Comparison of ENCODE assay signal across 8 cellular contexts in the genomic region with DNA sequence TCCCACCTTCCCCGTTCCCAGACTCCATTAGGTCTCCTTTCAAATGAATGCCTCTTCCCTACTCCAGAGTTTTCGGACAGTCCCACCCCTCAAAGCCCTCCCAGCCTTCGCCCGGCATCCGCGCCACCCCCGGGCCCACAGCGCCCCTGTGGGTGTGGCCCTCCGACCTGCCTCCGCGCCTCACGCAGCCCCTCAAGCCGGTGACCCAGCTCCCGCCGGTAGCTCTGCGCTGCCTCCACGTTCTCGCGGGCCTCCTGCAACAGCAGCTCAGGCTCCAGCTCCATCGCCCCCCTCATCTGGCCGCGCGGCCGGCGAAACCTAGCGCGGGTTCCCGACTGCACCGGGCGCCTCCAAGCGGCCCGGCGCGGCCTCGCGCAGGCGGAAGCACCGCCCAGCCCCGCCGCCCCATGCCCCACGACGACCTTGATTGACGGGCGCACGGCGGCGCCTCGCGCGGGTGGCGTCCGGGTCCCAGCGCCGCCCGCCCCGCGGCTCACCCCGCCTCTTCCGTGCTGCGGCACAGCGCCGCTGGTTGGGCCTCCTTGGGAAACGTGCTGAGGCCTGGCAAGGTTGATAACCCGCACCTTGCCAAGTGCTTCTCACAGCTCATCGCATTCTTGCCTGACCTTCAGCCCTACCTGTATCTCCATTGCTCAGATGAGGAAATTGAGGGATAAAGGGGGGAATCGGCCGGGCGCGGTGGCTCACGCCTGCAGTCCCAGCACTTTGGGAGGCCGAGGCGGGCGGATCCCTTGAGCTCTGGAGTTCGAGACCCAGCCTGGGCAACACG. TPM values are rescaled to one million over a fixed set of nuclear protein-coding genes. Genes with fewer than 3 reads are reported as not detected.
DNase-seq lines count a peak whose midpoint lies in the region; ATAC-seq, FAIRE-seq and TF ChIP-seq lines count a peak whose summit lies in the region.

A gene with protein sequence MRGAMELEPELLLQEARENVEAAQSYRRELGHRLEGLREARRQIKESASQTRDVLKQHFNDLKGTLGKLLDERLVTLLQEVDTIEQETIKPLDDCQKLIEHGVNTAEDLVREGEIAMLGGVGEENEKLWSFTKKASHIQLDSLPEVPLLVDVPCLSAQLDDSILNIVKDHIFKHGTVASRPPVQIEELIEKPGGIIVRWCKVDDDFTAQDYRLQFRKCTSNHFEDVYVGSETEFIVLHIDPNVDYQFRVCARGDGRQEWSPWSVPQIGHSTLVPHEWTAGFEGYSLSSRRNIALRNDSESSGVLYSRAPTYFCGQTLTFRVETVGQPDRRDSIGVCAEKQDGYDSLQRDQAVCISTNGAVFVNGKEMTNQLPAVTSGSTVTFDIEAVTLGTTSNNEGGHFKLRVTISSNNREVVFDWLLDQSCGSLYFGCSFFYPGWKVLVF (minus strand): TSS at position 337 of the 790 bp plus-strand sequence. CDS start 41 bp downstream, at position 296.

- H3K18ac ChIP-seq in H1 (ENCODE audit: extremely low read depth, low read length) (peak within 1 kb of the TSS; percentile 97), mesendoderm (ENCODE audit: low read length) (peak within 1 kb of the TSS; percentile 72)

- peak within 1 kb of the TSS; percentile 42 for H3K56ac ChIP-seq in H1 (replicated peaks; ENCODE audit: insufficient read length, low read depth, low read length)
- peak within 1 kb of the TSS; percentile 100 for H3K56ac ChIP-seq in mesendoderm (ENCODE audit: low read length)

- no peaks in the 10 kb centered on the region for H3K27me3 ChIP-seq in H1 (replicated peaks in 1 of 4; ENCODE audit: control insufficient read depth in 3 of 4, extremely low read depth in 1 of 4, insufficient read depth in 3 of 4, low read length in 3 of 4)
- no peaks in the 10 kb centered on the region for H3K27me3 ChIP-seq in mesendoderm (ENCODE audit: insufficient read depth, low read length, poor library complexity)

- H3K4me1 ChIP-seq in H1 (replicated peaks in 1 of 4; ENCODE audit: control insufficient read depth in 3 of 4, insufficient read depth in 4 of 4, low read length in 3 of 4) (peaks cover 0 to 3% (median 3%) of the 10 kb centered on the region in 4 experiments; a peak in 4 of 7 replicates), mesendoderm (ENCODE audit: control insufficient read depth, low read depth, low read length) (peaks cover 4% of the 10 kb centered on the region)

- H2AFZ ChIP-seq in H1 (ENCODE audit: low read length), result peak within 1 kb of the TSS; percentile 68; the same call in 1 of the 2 replicates

- no peak within 1 kb of the TSS for H2BK20ac ChIP-seq in H1 (ENCODE audit: low read length)

- H3K14ac ChIP-seq in H1 (ENCODE audit: insufficient read length), result no peak within 1 kb of the TSS

- WGBS in H1 (ENCODE audit: extremely low coverage in 1 of 2, insufficient coverage in 1 of 2, insufficient read length in 1 of 2, insufficient replicate concordance in 2 of 2, low coverage in 1 of 2, low lambda C conversion rate in 2 of 2, missing lambda C conversion rate in 1 of 2), 2 experiments, result 21% methylated on average over 41 of the region's 75 CpGs; no CpG with 5 or more reads in 1 of the 2 experiments
- no CpG with 5 or more reads among the region's 75 CpGs for WGBS in mesendoderm (ENCODE audit: extremely low coverage, insufficient coverage, low lambda C conversion rate)

- POLR2A ChIA-PET in H1 (lab: Charles Lee; ENCODE audit: partially characterized antibody), result interaction anchor here (0.7 to 2.0 kb wide), 11 partner anchors 10 to 180 kb away, joined by 3 to 12 read pairs (median 3); a partner anchor contains a TSS

- peak; percentile 84 to 90 for TF ChIP-seq POLR2A in H1 (IDR thresholded peaks at IDR 0.05; ENCODE audit: control extremely low read depth in 1 of 2, low read depth in 2 of 2, low read length in 2 of 2)

- H2BK12ac ChIP-seq in H1 (ENCODE audit: low read depth, low read length), result 0 out of 2 replicates have a peak within 1 kb of the TSS, but pooled peaks have one; percentile 39

- peaks cover 3% of the 10 kb centered on the region; the same call in 1 of the 2 replicates for H3K23me2 ChIP-seq in H1 (ENCODE audit: low read depth, low read length)

- H3K79me2 ChIP-seq in H1 (ENCODE audit: control insufficient read depth in 1 of 2, insufficient read depth in 2 of 2, low read length in 2 of 2), result peaks cover 0 to 45% of the 10 kb centered on the region in 2 experiments; a peak in 2 of 4 replicates
- peaks cover 30% of the 10 kb centered on the region for H3K79me2 ChIP-seq in mesendoderm (ENCODE audit: control insufficient read depth, insufficient read depth, low read length)

- peak within 1 kb of the TSS; percentile 90 for H2BK5ac ChIP-seq in H1 (ENCODE audit: low read depth, low read length)
- peak within 1 kb of the TSS; percentile 69 for H2BK5ac ChIP-seq in mesendoderm (ENCODE audit: low read length)

- H3K4me2 ChIP-seq in H1 (ENCODE audit: insufficient read depth in 1 of 2, low read depth in 2 of 2, low read length in 2 of 2) (peak within 1 kb of the TSS; percentile 66 to 79), mesendoderm (ENCODE audit: low read length) (peak within 1 kb of the TSS; percentile 61)

- peak; percentile 29 to 41 (median 33) for TF ChIP-seq CTCF in H1 (IDR thresholded peaks at IDR 0.05; ENCODE audit: control extremely low read depth in 1 of 3, insufficient read depth in 1 of 3, low read depth in 1 of 3, low read length in 3 of 3)

- H2BK15ac ChIP-seq in H1 (ENCODE audit: low read length) (no peak within 1 kb of the TSS), mesendoderm (replicated peaks; ENCODE audit: low read depth) (no peak within 1 kb of the TSS)

- H4K5ac ChIP-seq in H1 (ENCODE audit: insufficient read length, low read depth, low read length) (peak within 1 kb of the TSS; percentile 94), mesendoderm (ENCODE audit: low read length) (no peak within 1 kb of the TSS)

- H3K4me3 ChIP-seq in H1 (ENCODE audit: extremely low read depth in 1 of 4, insufficient read depth in 2 of 4, low read depth in 3 of 4, low read length in 4 of 4) (peak within 1 kb of the TSS; percentile 69 to 88 (median 82)), mesendoderm (ENCODE audit: low read length) (peak within 1 kb of the TSS; percentile 94)

- H3K9ac ChIP-seq in H1 (replicated peaks in 1 of 4; ENCODE audit: extremely low read depth in 1 of 4, low read depth in 3 of 4, low read length in 3 of 4), result peak within 1 kb of the TSS; percentile 37 to 87 (median 80)
- H3K9ac ChIP-seq in mesendoderm (ENCODE audit: low read length), result peak within 1 kb of the TSS; percentile 95

- H3K36me3 ChIP-seq in H1 (ENCODE audit: control insufficient read depth in 2 of 4, insufficient read depth in 4 of 4, low read length in 3 of 4), result no peaks in the 10 kb centered on the region
- H3K36me3 ChIP-seq in mesendoderm (ENCODE audit: control insufficient read depth, insufficient read depth, low read length), result no peaks in the 10 kb centered on the region

- H3K27ac ChIP-seq in H1 (ENCODE audit: low read depth, low read length) (peak within 1 kb of the TSS; percentile 77; the same call in 1 of the 2 replicates), mesendoderm (ENCODE audit: low read depth, low read length) (peak within 1 kb of the TSS; percentile 98)

- H3K79me1 ChIP-seq in H1 (ENCODE audit: low read depth, low read length) (0 out of 2 replicates have a peak, but pooled peaks cover 2% of the 10 kb centered on the region), mesendoderm (ENCODE audit: low read length) (peaks cover 2% of the 10 kb centered on the region)

- peak; percentile 17 to 50; a peak in 3 of 4 replicates for TF ChIP-seq RAD21 in H1 (IDR thresholded peaks at IDR 0.05 in 1 of 2, conservative IDR thresholded peaks at IDR 0.05 in 1 of 2; ENCODE audit: low read depth in 2 of 2, low read length in 2 of 2)

- H4K8ac ChIP-seq in H1 (ENCODE audit: extremely low read depth, insufficient read depth, low read length), result peak within 1 kb of the TSS; percentile 87
- peak within 1 kb of the TSS; percentile 67 for H4K8ac ChIP-seq in mesendoderm (ENCODE audit: low read depth, low read length)

- peak within 1 kb of the TSS; percentile 96 for H4K91ac ChIP-seq in H1 (replicated peaks; ENCODE audit: insufficient read length, low read length)

- DNase-seq in COR-L47 (lab: John Stamatoyannopoulos, UW) (peak; percentile 90), HTR-8/SVneo (ENCODE audit: insufficient read length, low spot score) (peak; percentile 97), NOMO-1 (lab: John Stamatoyannopoulos, UW; ENCODE audit: unreplicated experiment in 2 of 2) (peak; percentile 87 to 97), H1 (ENCODE audit: low read depth in 1 of 2, low spot score in 2 of 2) (peak; percentile 62 to 93), mesendoderm (peak; percentile 97)
- DNase-seq in activated CD8-positive, alpha-beta memory T cell treated with anti-CD3 and anti-CD28 coated beads for 4 hours (ENCODE audit: low read depth in 2 of 2), result peak; percentile 76
- DNase-seq in stimulated activated CD8-positive, alpha-beta memory T cell treated with anti-CD3 and anti-CD28 coated beads, Interleukin-12 subunit alpha, Interleukin-12 subunit beta, amount 100 ng/mL, for 4 hours (ENCODE audit: low read depth), result peak; percentile 86

- H3K23ac ChIP-seq in H1 (ENCODE audit: insufficient read length), result no peak within 1 kb of the TSS
- H3K23ac ChIP-seq in mesendoderm (ENCODE audit: low read length), result peak within 1 kb of the TSS; percentile 97

- H2AK5ac ChIP-seq in H1 (ENCODE audit: low read depth, low read length), result no peak within 1 kb of the TSS
- no peak within 1 kb of the TSS for H2AK5ac ChIP-seq in mesendoderm (ENCODE audit: low read length)

- H3K4ac ChIP-seq in H1 (replicated peaks; ENCODE audit: insufficient read length, low read depth, low read length) (peak within 1 kb of the TSS; percentile 96), mesendoderm (ENCODE audit: low read depth, low read length) (peak within 1 kb of the TSS; percentile 22)

- peaks cover 0 to 4% of the 10 kb centered on the region in 2 experiments for H4K20me1 ChIP-seq in H1 (replicated peaks in 1 of 2; ENCODE audit: control insufficient read depth in 1 of 2, insufficient read depth in 2 of 2, low read length in 2 of 2)

- peak; percentile 79 for ATAC-seq in GM21360 (IDR thresholded peaks at IDR 0.05; ENCODE audit: unreplicated experiment)

- 0 out of 3 replicates have a peak, but pooled peaks of 1 of the 2 experiments have one; percentile 26 for TF ChIP-seq EP300 in H1 (IDR thresholded peaks at IDR 0.05; ENCODE audit: borderline replicate concordance in 1 of 2, low read depth in 2 of 2, low read length in 2 of 2)

- H3K9me3 ChIP-seq in H1 (ENCODE audit: insufficient read depth in 2 of 2, low read depth in 1 of 2, low read length in 1 of 2), result no peaks in the 10 kb centered on the region

- CTCF ChIA-PET in H1 (lab: Charles Lee; ENCODE audit: partially characterized antibody), result interaction anchor here (0.5 to 1.9 kb wide), 15 partner anchors 8 to 660 kb away, joined by 3 to 7 read pairs (median 3); no protein-coding TSS in a partner anchor

- H2BK120ac ChIP-seq in H1 (replicated peaks; ENCODE audit: low read depth, low read length), result peak within 1 kb of the TSS; percentile 54
- H2BK120ac ChIP-seq in mesendoderm (ENCODE audit: low read depth, low read length), result no peak within 1 kb of the TSS

- FAIRE-seq in HTR-8/SVneo (lab: Jason Lieb, UNC) (peak; percentile 95), H1 (lab: Jason Lieb, UNC) (no peak)

RNA-seq across cellular contexts. Expression of the gene that starts here (rescaled TPM):
- 21.0 and 22.7 TPM in 2 replicates for total RNA-seq in H1 (2021; fragmentation: NEBNext Ultra II Directional; extraction: Animal tissue kit (Norgen Biotek cat#: 25700))
- 8.7 and 12.7 TPM in 2 replicates for polyA plus RNA-seq in H1 (2011; rRNA removed)
- polyA plus RNA-seq in H1 (2011; cell fraction: cytosol; rRNA removed), result 14.3 TPM
- polyA plus RNA-seq in H1 (2011; cell fraction: nucleus; rRNA removed), result 4.0 TPM
- polyA plus RNA-seq in H1 (2012, experiment 1 of 2), result 13.2 to 25.9 TPM (median 13.8 TPM) in 4 replicates
- polyA plus RNA-seq in H1 (2012, experiment 2 of 2), result 2.8 TPM
- 9.4 TPM for polyA plus RNA-seq in H1 (2013, experiment 1 of 2)
- 8.7 TPM for polyA plus RNA-seq in H1 (2013, experiment 2 of 2)
- polyA minus RNA-seq in H1 (2011; rRNA and poly(A)+ RNA removed), result 14.4 and 18.0 TPM in 2 replicates
- 14.4 TPM for polyA minus RNA-seq in H1 (2011; cell fraction: cytosol; rRNA and poly(A)+ RNA removed)
- polyA minus RNA-seq in H1 (2011; cell fraction: nucleus; rRNA and poly(A)+ RNA removed), result 9.4 TPM
- 14.6 TPM for polyA plus RNA-seq in mesendoderm (2013, experiment 1 of 2)
- 14.9 TPM for polyA plus RNA-seq in mesendoderm (2013, experiment 2 of 2)

Comparison
In these comparisons a context has a peak if more than half of its experiments do, and no peak if none do; other contexts are left out.
1. Peak in every context shown above with its lines: DNase-seq, ATAC-seq, H3K4me3 ChIP-seq and H3K27ac ChIP-seq.